ENCODE assay signal across 11 cellular contexts in genomic region chr20:58661298-58662141, GRCh38. TPM values are rescaled to one million over a fixed set of nuclear protein-coding genes. Genes with fewer than 3 reads are reported as not detected.
DNase-seq lines count a peak whose midpoint lies in the region; ATAC-seq, FAIRE-seq and TF ChIP-seq lines count a peak whose summit lies in the region.
"Had no signal": no experiment of that assay in that cellular context is flagged by ENCODE, and none has a peak within 500 bp of the region (broad histone marks: within the 10 kb centered on the region; RNA-seq: fewer than 3 reads in every experiment).

No MANE protein-coding gene starts in this region.

- WGBS in H1 (ENCODE audit: extremely low coverage in 1 of 2, insufficient coverage in 1 of 2, insufficient read length in 1 of 2, insufficient replicate concordance in 2 of 2, low coverage in 1 of 2, low lambda C conversion rate in 2 of 2, missing lambda C conversion rate in 1 of 2), 2 experiments: 89% methylated on average over 15 of the region's 15 CpGs; no CpG with 5 or more reads in 1 of the 2 experiments
- WGBS in smooth muscle cell (ENCODE audit: low lambda C conversion rate): 91% methylated on average over 15 of the region's 15 CpGs

- no peak overlapping the region for H4K91ac ChIP-seq in H1 (replicated peaks; ENCODE audit: insufficient read length, low read length)

- ATAC-seq in GM21528 (IDR thresholded peaks at IDR 0.05; ENCODE audit: low FRiP score, unreplicated experiment): no peak

- TF ChIP-seq RAD21 in H1 (IDR thresholded peaks at IDR 0.05 in 1 of 2, conservative IDR thresholded peaks at IDR 0.05 in 1 of 2; ENCODE audit: low read depth in 2 of 2, low read length in 2 of 2): no peak

- H3K79me2 ChIP-seq in H1 (ENCODE audit: control insufficient read depth in 1 of 2, insufficient read depth in 2 of 2, low read length in 2 of 2): peaks cover 26 to 96% of the 10 kb centered on the region in 2 experiments
- peaks cover 96% of the 10 kb centered on the region for H3K79me2 ChIP-seq in smooth muscle cell (ENCODE audit: low read depth)

- TF ChIP-seq POLR2A in H1 (IDR thresholded peaks at IDR 0.05; ENCODE audit: control extremely low read depth in 1 of 2, low read depth in 2 of 2, low read length in 2 of 2): no peak

- H3K14ac ChIP-seq in H1 (ENCODE audit: insufficient read length): no peak overlapping the region

- H2BK5ac ChIP-seq in H1 (ENCODE audit: low read depth, low read length): 0 out of 2 replicates have a peak overlapping the region, but pooled peaks have one; percentile 6

- TF ChIP-seq EP300 in H1 (IDR thresholded peaks at IDR 0.05; ENCODE audit: borderline replicate concordance in 1 of 2, low read depth in 2 of 2, low read length in 2 of 2): no peak

- FAIRE-seq in H1 (lab: Jason Lieb, UNC): no peak

- H2BK12ac ChIP-seq in H1 (ENCODE audit: low read depth, low read length): 0 out of 2 replicates have a peak overlapping the region, but pooled peaks have one; percentile 13

- H4K20me1 ChIP-seq in H1 (replicated peaks in 1 of 2; ENCODE audit: control insufficient read depth in 1 of 2, insufficient read depth in 2 of 2, low read length in 2 of 2) (no peaks in the 10 kb centered on the region), smooth muscle cell (ENCODE audit: low read depth) (peaks cover 100% of the 10 kb centered on the region)

- no peak overlapping the region for H3K56ac ChIP-seq in H1 (replicated peaks; ENCODE audit: insufficient read length, low read depth, low read length)

- H3K4me2 ChIP-seq in H1 (ENCODE audit: insufficient read depth in 1 of 2, low read depth in 2 of 2, low read length in 2 of 2): no peak overlapping the region
- H3K4me2 ChIP-seq in smooth muscle cell: no peak overlapping the region

- H2BK20ac ChIP-seq in H1 (ENCODE audit: low read length): no peak overlapping the region

- CTCF ChIA-PET in RWPE1 (lab: Yijun Ruan, JAX): interaction anchor here (0.6 to 1.9 kb wide), 5 partner anchors 11 to 890 kb away, joined by 3 to 9 read pairs (median 3); partner anchors contain the start of gene STX16
- CTCF ChIA-PET in H1 (lab: Charles Lee; ENCODE audit: partially characterized antibody): no interaction called here

- H3K4me3 ChIP-seq in H1 (ENCODE audit: extremely low read depth in 1 of 4, insufficient read depth in 2 of 4, low read depth in 3 of 4, low read length in 4 of 4) (no peak overlapping the region), smooth muscle cell (no peak overlapping the region)

- H2BK120ac ChIP-seq in H1 (replicated peaks; ENCODE audit: low read depth, low read length): no peak overlapping the region

- peaks cover 9% of the 10 kb centered on the region for H3K79me1 ChIP-seq in H1 (ENCODE audit: low read depth, low read length)

- H3K9me3 ChIP-seq in H1 (ENCODE audit: insufficient read depth in 2 of 2, low read depth in 1 of 2, low read length in 1 of 2) (no peaks in the 10 kb centered on the region), smooth muscle cell (replicated peaks; ENCODE audit: low read depth) (no peaks in the 10 kb centered on the region)

- POLR2A ChIA-PET in RWPE1 (lab: Yijun Ruan, JAX; ENCODE audit: low non-redundant PET): no interaction called here
- POLR2A ChIA-PET in H1 (lab: Charles Lee; ENCODE audit: partially characterized antibody): interaction anchor here (0.7 to 11.7 kb wide), 5 partner anchors 9 to 441 kb away, joined by 3 to 242 read pairs (median 3); no protein-coding TSS in a partner anchor

- H3K9ac ChIP-seq in H1 (replicated peaks in 1 of 4; ENCODE audit: extremely low read depth in 1 of 4, low read depth in 3 of 4, low read length in 3 of 4): no peak overlapping the region
- no peak overlapping the region for H3K9ac ChIP-seq in smooth muscle cell (ENCODE audit: low read depth)

- H3F3A ChIP-seq in smooth muscle cell (ENCODE audit: low read depth): no peaks in the 10 kb centered on the region

- no peaks in the 10 kb centered on the region for H3K23me2 ChIP-seq in H1 (ENCODE audit: low read depth, low read length)

- TF ChIP-seq CTCF in RWPE1 (conservative IDR thresholded peaks at IDR 0.05; ENCODE audit: low read depth): no peak
- TF ChIP-seq CTCF in H1 (IDR thresholded peaks at IDR 0.05; ENCODE audit: control extremely low read depth in 1 of 3, insufficient read depth in 1 of 3, low read depth in 1 of 3, low read length in 3 of 3): no peak
- TF ChIP-seq CTCF in smooth muscle cell (IDR thresholded peaks at IDR 0.05; ENCODE audit: borderline replicate concordance, insufficient read depth, poor library complexity, severe bottlenecking): no peak

- no peak overlapping the region for H3K23ac ChIP-seq in H1 (ENCODE audit: insufficient read length)

- H3K27ac ChIP-seq in RWPE1 (peak overlapping the region; percentile 12; the same call in 1 of the 2 replicates), H1 (ENCODE audit: low read depth, low read length) (no peak overlapping the region; the same call in 1 of the 2 replicates), smooth muscle cell (ENCODE audit: low read depth) (no peak overlapping the region)

- H2BK15ac ChIP-seq in H1 (ENCODE audit: low read length): 0 out of 2 replicates have a peak overlapping the region, but pooled peaks have one; percentile 9

- no peak overlapping the region for H4K8ac ChIP-seq in H1 (ENCODE audit: extremely low read depth, insufficient read depth, low read length)

- no peak overlapping the region for H4K5ac ChIP-seq in H1 (ENCODE audit: insufficient read length, low read depth, low read length)

- no peak overlapping the region for H2AK5ac ChIP-seq in H1 (ENCODE audit: low read depth, low read length)

- no peak overlapping the region for H3K4ac ChIP-seq in H1 (replicated peaks; ENCODE audit: insufficient read length, low read depth, low read length)

- H3K36me3 ChIP-seq in H1 (ENCODE audit: control insufficient read depth in 2 of 4, insufficient read depth in 4 of 4, low read length in 3 of 4): peaks cover 0 to 24% (median 1%) of the 10 kb centered on the region in 4 experiments; a peak in 4 of 8 replicates
- H3K36me3 ChIP-seq in smooth muscle cell (ENCODE audit: low read depth): no peaks in the 10 kb centered on the region

- no peak for DNase-seq in RWPE1 (ENCODE audit: low spot score)
- peak; percentile 31 for DNase-seq in activated T-cell treated with anti-CD3 and anti-CD28 coated beads for 1 hour (ENCODE audit: low read depth)
- peak in 1 of 2 experiments; percentile 41 for DNase-seq in H1 (ENCODE audit: low read depth in 1 of 2, low spot score in 2 of 2)
- peak; percentile 33 to 41 for DNase-seq in stimulated activated CD4-positive, alpha-beta T cell treated with anti-CD3 and anti-CD28 coated beads, Interleukin-2, amount 100 ng/mL, for 24 hours
- no peak for DNase-seq in NCI-H1930 (lab: John Stamatoyannopoulos, UW)
- DNase-seq in smooth muscle cell (lab: John Stamatoyannopoulos, UW; ENCODE audit: unreplicated experiment): no peak
- no peak for DNase-seq in iPS-NIHi7 (ENCODE audit: extremely low spot score)
- DNase-seq: DMS 273 treated with DMSO at 0.1 percent for 48 hours, NCI-H446, SW 1271 had no signal

- H3K18ac ChIP-seq in H1 (ENCODE audit: extremely low read depth, low read length): no peak overlapping the region

- H3K27me3 ChIP-seq in H1 (replicated peaks in 1 of 4; ENCODE audit: control insufficient read depth in 3 of 4, extremely low read depth in 1 of 4, insufficient read depth in 3 of 4, low read length in 3 of 4) (no peaks in the 10 kb centered on the region), smooth muscle cell (ENCODE audit: low read depth) (no peaks in the 10 kb centered on the region)

- H2AFZ ChIP-seq in H1 (ENCODE audit: low read length) (no peak overlapping the region), smooth muscle cell (ENCODE audit: low read depth) (no peak overlapping the region)

- H3K4me1 ChIP-seq in H1 (replicated peaks in 1 of 4; ENCODE audit: control insufficient read depth in 3 of 4, insufficient read depth in 4 of 4, low read length in 3 of 4) (peaks cover 3 to 30% (median 20%) of the 10 kb centered on the region in 4 experiments), smooth muscle cell (ENCODE audit: low read depth) (peaks cover 21% of the 10 kb centered on the region)

TF ChIP-seq in H1, 55 proteins besides CTCF, POLR2A, EP300 and RAD21 (continues in another document):
- no peak for TF ChIP-seq YY1 (IDR thresholded peaks at IDR 0.05; ENCODE audit: low read depth, low read length)
- TF ChIP-seq MAX (IDR thresholded peaks at IDR 0.05): no peak
- TF ChIP-seq ZNF274 (IDR thresholded peaks at IDR 0.05; ENCODE audit: borderline replicate concordance, extremely low read depth, low read length): no peak
- TF ChIP-seq SP1 (IDR thresholded peaks at IDR 0.05; ENCODE audit: low read depth, low read length): no peak
- TF ChIP-seq HDAC2 (IDR thresholded peaks at IDR 0.05; ENCODE audit: borderline replicate concordance in 1 of 2, low read depth in 2 of 2, low read length in 2 of 2): no peak
- no peak for TF ChIP-seq SUZ12 (IDR thresholded peaks at IDR 0.05; ENCODE audit: low read length)
- no peak for TF ChIP-seq EZH2 (IDR thresholded peaks at IDR 0.05; ENCODE audit: low read depth, low read length, severe bottlenecking)

RNA-seq across cellular contexts. Expression of gene STX16, which starts 10.4 kb away (rescaled TPM):
- 61.6 and 64.4 TPM in 2 replicates for total RNA-seq in H1 (2021; fragmentation: NEBNext Ultra II Directional; extraction: Animal tissue kit (Norgen Biotek cat#: 25700))
- polyA plus RNA-seq in H1 (2011; rRNA removed) (45.2 and 45.3 TPM in 2 replicates), smooth muscle cell (22.5 and 38.0 TPM in 2 replicates)
- polyA plus RNA-seq in H1 (2011; cell fraction: cytosol; rRNA removed): 87.2 TPM
- polyA plus RNA-seq in H1 (2011; cell fraction: nucleus; rRNA removed): 65.1 TPM
- polyA plus RNA-seq in H1 (2012, experiment 1 of 2): 67.7 to 88.0 TPM (median 78.0 TPM) in 4 replicates
- polyA plus RNA-seq in H1 (2012, experiment 2 of 2): 9.0 TPM
- polyA plus RNA-seq in H1 (2013, experiment 1 of 2): 60.8 TPM
- polyA plus RNA-seq in H1 (2013, experiment 2 of 2): 50.5 TPM
- 45.0 and 48.5 TPM in 2 replicates for polyA minus RNA-seq in H1 (2011; rRNA and poly(A)+ RNA removed)
- polyA minus RNA-seq in H1 (2011; cell fraction: cytosol; rRNA and poly(A)+ RNA removed): 32.7 TPM
- 46.7 TPM for polyA minus RNA-seq in H1 (2011; cell fraction: nucleus; rRNA and poly(A)+ RNA removed)
- 31.3 and 35.8 TPM in 2 replicates for total RNA-seq in smooth muscle cell

RNA-seq across cellular contexts. Expression of gene NPEPL1, which starts 31.1 kb away (rescaled TPM):
- 26.7 and 26.8 TPM in 2 replicates for total RNA-seq in H1 (2021; fragmentation: NEBNext Ultra II Directional; extraction: Animal tissue kit (Norgen Biotek cat#: 25700))
- 12.4 and 26.3 TPM in 2 replicates for polyA plus RNA-seq in H1 (2011; rRNA removed)
- polyA plus RNA-seq in H1 (2011; cell fraction: cytosol; rRNA removed): 20.2 TPM
- 166 TPM for polyA plus RNA-seq in H1 (2011; cell fraction: nucleus; rRNA removed)
- polyA plus RNA-seq in H1 (2012, experiment 1 of 2): 30.4 to 43.7 TPM (median 40.6 TPM) in 4 replicates
- polyA plus RNA-seq in H1 (2012, experiment 2 of 2): 20.7 TPM
- polyA plus RNA-seq in H1 (2013, experiment 1 of 2): 16.9 TPM
- polyA plus RNA-seq in H1 (2013, experiment 2 of 2): 14.3 TPM
- 7.0 and 9.4 TPM in 2 replicates for polyA minus RNA-seq in H1 (2011; rRNA and poly(A)+ RNA removed)
- polyA minus RNA-seq in H1 (2011; cell fraction: cytosol; rRNA and poly(A)+ RNA removed): 9.7 TPM
- 37.9 TPM for polyA minus RNA-seq in H1 (2011; cell fraction: nucleus; rRNA and poly(A)+ RNA removed)
- 12.1 and 17.7 TPM in 2 replicates for total RNA-seq in smooth muscle cell
- polyA plus RNA-seq in smooth muscle cell: 32.9 and 46.7 TPM in 2 replicates

Comparison
In these comparisons a context has a peak if more than half of its experiments do, and no peak if none do; other contexts are left out.
1. DNase-seq: peak in activated T-cell treated with anti-CD3 and anti-CD28 coated beads for 1 hour (single experiment) and stimulated activated CD4-positive, alpha-beta T cell treated with anti-CD3 and anti-CD28 coated beads, Interleukin-2, amount 100 ng/mL, for 24 hours (2 of 2); none in RWPE1 (single experiment), NCI-H1930 (0 of 2), smooth muscle cell (single experiment) and iPS-NIHi7 (single experiment).